ENCODE assay signal across 6 cellular contexts in the genomic region with DNA sequence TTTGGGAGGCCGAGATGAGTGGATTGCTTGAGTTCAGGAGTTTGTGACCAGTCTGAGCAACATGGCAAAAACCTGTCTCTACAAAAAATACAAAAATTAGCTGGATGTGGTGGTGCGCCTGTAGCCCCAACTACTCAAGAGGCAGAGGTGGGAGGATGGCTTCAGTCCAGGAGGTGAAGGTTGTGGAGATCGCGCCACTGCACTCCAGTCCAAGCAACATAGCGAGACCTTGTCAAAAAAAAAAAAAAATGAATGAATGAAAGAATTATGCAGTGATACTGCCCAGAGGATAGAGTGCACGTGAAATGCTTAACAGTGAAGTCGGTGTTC. TPM values are rescaled to one million over a fixed set of nuclear protein-coding genes. Genes with fewer than 3 reads are reported as not detected.
A peak's percentile ranks its signal among the peaks of the same experiment; 100 is the strongest.
DNase-seq lines count a peak whose midpoint lies in the region; ATAC-seq and TF ChIP-seq lines count a peak whose summit lies in the region.

No MANE protein-coding gene starts in this region.

- POLR2A ChIA-PET in HEK293T (lab: Yijun Ruan, JAX): no interaction called here

- TF ChIP-seq EP300 in esophagus muscularis mucosa (IDR thresholded peaks at IDR 0.05) (no peak), suprapubic skin (IDR thresholded peaks at IDR 0.05) (no peak)

- no peak for ATAC-seq in activated T-cell treated with anti-CD3 and anti-CD28 coated beads, Interleukin-2, amount 50 U/mL, for 4 hours
- ATAC-seq in HG03280 (IDR thresholded peaks at IDR 0.05; ENCODE audit: unreplicated experiment): no peak

- no peaks in the 10 kb centered on the region for H3K9me3 Mint-ChIP-seq in activated T-cell treated with anti-CD3 and anti-CD28 coated beads, Interleukin-2, amount 50 U/mL, for 4 hours

- H3K9me3 ChIP-seq in esophagus muscularis mucosa (no peaks in the 10 kb centered on the region), suprapubic skin (no peaks in the 10 kb centered on the region)

- no peaks in the 10 kb centered on the region for H3K27me3 ChIP-seq in esophagus muscularis mucosa
- no peaks in the 10 kb centered on the region for H3K27me3 ChIP-seq in suprapubic skin

- WGBS in esophagus muscularis mucosa: 50% methylated on average over 7 of the region's 7 CpGs
- 60% methylated on average over 7 of the region's 7 CpGs for WGBS in suprapubic skin

- no peaks in the 10 kb centered on the region for H3K27me3 Mint-ChIP-seq in activated T-cell treated with anti-CD3 and anti-CD28 coated beads, Interleukin-2, amount 50 U/mL, for 4 hours (ENCODE audit: low read depth)

- H3K4me3 Mint-ChIP-seq in activated T-cell treated with anti-CD3 and anti-CD28 coated beads, Interleukin-2, amount 50 U/mL, for 4 hours: peak overlapping the region; percentile 99

- H3K27ac ChIP-seq in esophagus muscularis mucosa (replicated peaks in 1 of 4) (no peak overlapping the region), suprapubic skin (no peak overlapping the region)

- H3K36me3 ChIP-seq in esophagus muscularis mucosa: peaks cover 4 to 54% (median 47%) of the 10 kb centered on the region in 4 donors
- H3K36me3 ChIP-seq in suprapubic skin: peaks cover 36% of the 10 kb centered on the region

- no peak for DNase-seq in activated T-cell treated with anti-CD3 and anti-CD28 coated beads, Interleukin-2, amount 50 U/mL, for 4 hours
- no peak for DNase-seq in activated T-cell treated with anti-CD3 and anti-CD28 coated beads, Interleukin-2, amount 50 U/mL, for 1 hour
- no peak for DNase-seq in esophagus muscularis mucosa (ENCODE audit: extremely low spot score)
- no peak for DNase-seq in suprapubic skin (ENCODE audit: low spot score in 2 of 2)
- DNase-seq in HEK293T (ENCODE audit: extremely low spot score): no peak

- H3K36me3 Mint-ChIP-seq in activated T-cell treated with anti-CD3 and anti-CD28 coated beads, Interleukin-2, amount 50 U/mL, for 4 hours (ENCODE audit: insufficient read depth): peaks cover 22% of the 10 kb centered on the region

- TF ChIP-seq POLR2A in esophagus muscularis mucosa (IDR thresholded peaks at IDR 0.05; ENCODE audit: low read depth) (no peak), suprapubic skin (IDR thresholded peaks at IDR 0.05) (no peak)

- no peak for TF ChIP-seq CTCF in esophagus muscularis mucosa (IDR thresholded peaks at IDR 0.05)
- no peak for TF ChIP-seq CTCF in suprapubic skin (IDR thresholded peaks at IDR 0.05)

- peak overlapping the region; percentile 79 to 95 (median 82) for H3K4me3 ChIP-seq in esophagus muscularis mucosa
- H3K4me3 ChIP-seq in suprapubic skin: peak overlapping the region; percentile 66

- H3K4me1 ChIP-seq in esophagus muscularis mucosa (peaks cover 21 to 32% (median 31%) of the 10 kb centered on the region in 4 donors), suprapubic skin (peaks cover 28% of the 10 kb centered on the region)

- intact Hi-C loops in esophagus muscularis mucosa (cut with DNase I): no loop called here

- CTCF ChIA-PET in HEK293T (lab: Yijun Ruan, JAX): interaction anchor here (0.6 kb wide), 1 partner anchor 57 kb away, joined by 3 read pairs; no protein-coding TSS in a partner anchor

- peaks cover 31% of the 10 kb centered on the region for H3K4me1 Mint-ChIP-seq in activated T-cell treated with anti-CD3 and anti-CD28 coated beads, Interleukin-2, amount 50 U/mL, for 4 hours (ENCODE audit: low read depth)

TF ChIP-seq in HEK293T, 16 proteins besides CTCF, POLR2A, EP300 and RAD21:
- TF ChIP-seq HDGF (IDR thresholded peaks at IDR 0.05; ENCODE audit: borderline replicate concordance) (no peak), SP1 (IDR thresholded peaks at IDR 0.05) (no peak), PKNOX1 (IDR thresholded peaks at IDR 0.05) (no peak), ELF4 (IDR thresholded peaks at IDR 0.05) (no peak)

RNA-seq across cellular contexts. Expression of gene DPH2, which starts 0.4 kb away (rescaled TPM):
- total RNA-seq in activated T-cell treated with anti-CD3 and anti-CD28 coated beads, Interleukin-2, amount 50 U/mL, for 4 hours: 100 to 1,000 TPM; 128 to 151 (median 145) TPM
- 10 to 100 TPM; 13.7 to 29.2 (median 19.2) TPM for total RNA-seq in esophagus muscularis mucosa
- total RNA-seq in suprapubic skin: 10 to 100 TPM; 27.8 to 64.4 (median 39.8) TPM

RNA-seq across cellular contexts. Expression of gene ATP6V0B, which starts 5.4 kb away (rescaled TPM):
- 100 to 1,000 TPM; 202 to 210 (median 209) TPM for total RNA-seq in activated T-cell treated with anti-CD3 and anti-CD28 coated beads, Interleukin-2, amount 50 U/mL, for 4 hours
- total RNA-seq in esophagus muscularis mucosa (100 to 1,000 TPM in 1 of 4 donors, 10 to 100 TPM in 3; 68.1 to 122 (median 98.2) TPM), suprapubic skin (100 to 1,000 TPM in 3 of 4 donors, 10 to 100 TPM in 1; 95.2 to 193 (median 150) TPM)

RNA-seq across cellular contexts. Expression of gene B4GALT2, which starts 9.6 kb away (rescaled TPM):
- 10 to 100 TPM; 32.1 to 35.1 (median 33.7) TPM for total RNA-seq in activated T-cell treated with anti-CD3 and anti-CD28 coated beads, Interleukin-2, amount 50 U/mL, for 4 hours
- total RNA-seq in esophagus muscularis mucosa: 10 to 100 TPM; 45.3 to 94.5 (median 77.5) TPM
- total RNA-seq in suprapubic skin: 10 to 100 TPM; 21.4 to 51.4 (median 41.0) TPM

RNA-seq across cellular contexts. Expression of gene CCDC24, which starts 22.0 kb away (rescaled TPM):
- 1 to 10 TPM; 1.0 to 1.8 (median 1.2) TPM for total RNA-seq in activated T-cell treated with anti-CD3 and anti-CD28 coated beads, Interleukin-2, amount 50 U/mL, for 4 hours
- total RNA-seq in esophagus muscularis mucosa (1 to 10 TPM; 6.2 to 7.3 (median 6.7) TPM), suprapubic skin (1 to 10 TPM; 1.6 to 7.8 (median 3.7) TPM)

RNA-seq across cellular contexts. Expression of gene IPO13, which starts 22.6 kb away (rescaled TPM):
- total RNA-seq in activated T-cell treated with anti-CD3 and anti-CD28 coated beads, Interleukin-2, amount 50 U/mL, for 4 hours: 10 to 100 TPM; 27.5 to 31.9 (median 28.2) TPM
- total RNA-seq in esophagus muscularis mucosa (10 to 100 TPM; 24.5 to 39.9 (median 29.1) TPM), suprapubic skin (10 to 100 TPM; 30.8 to 41.0 (median 34.8) TPM)
